19 cellular contexts compared by ENCODE assay signal in the genomic region with DNA sequence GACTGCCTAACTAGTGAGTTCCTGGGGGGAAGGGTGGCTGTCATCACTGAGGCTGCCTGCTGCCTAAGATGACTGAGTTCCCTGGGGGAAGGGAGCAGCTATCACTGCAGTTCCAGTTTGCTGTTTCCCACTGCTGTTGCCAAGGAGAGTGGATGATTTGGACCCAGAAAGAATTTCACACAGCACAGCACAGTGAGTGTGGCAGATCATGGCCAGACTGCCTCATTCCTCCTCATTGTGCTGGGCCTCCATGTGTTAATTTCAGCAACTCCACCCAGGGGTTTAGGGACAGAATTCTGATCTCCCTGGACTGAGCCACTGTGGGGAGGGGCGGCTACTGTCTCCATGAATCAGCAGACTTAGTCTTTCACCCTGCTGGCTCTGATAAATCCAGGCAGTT.
DNase-seq lines count a peak whose midpoint lies in the region; FAIRE-seq and TF ChIP-seq lines count a peak whose summit lies in the region.
"Had no signal": no experiment of that assay in that cellular context is flagged by ENCODE, and none has a peak within 500 bp of the region (broad histone marks: within the 10 kb centered on the region; RNA-seq: fewer than 3 reads in every experiment).

No MANE protein-coding gene starts in this region.

- H3K27ac ChIP-seq in brain microvascular endothelial cell (no peak overlapping the region), right atrium auricular region (no peak overlapping the region)

- no peak overlapping the region for H3K4me3 Mint-ChIP-seq in glutamatergic neuron (ENCODE audit: unreplicated experiment)
- H3K4me3 Mint-ChIP-seq: CD14-positive monocyte, GM23338 had no signal

- no peaks in the 10 kb centered on the region for H3K27me3 Mint-ChIP-seq in glutamatergic neuron (ENCODE audit: unreplicated experiment)

- H3K4me3 ChIP-seq in brain microvascular endothelial cell (ENCODE audit: low read depth, low read length) (no peak overlapping the region), right atrium auricular region (no peak overlapping the region)
- H3K4me3 ChIP-seq: GM23338 had no signal

- H3K36me3 ChIP-seq in brain microvascular endothelial cell (replicated peaks) (no peaks in the 10 kb centered on the region), right atrium auricular region (no peaks in the 10 kb centered on the region)

- no peak overlapping the region for H3K27ac Mint-ChIP-seq in glutamatergic neuron (ENCODE audit: unreplicated experiment)
- H3K27ac Mint-ChIP-seq: CD14-positive monocyte, GM23338 had no signal

- no peaks in the 10 kb centered on the region for H3K27me3 ChIP-seq in brain microvascular endothelial cell (replicated peaks)
- H3K27me3 ChIP-seq in right atrium auricular region = no peaks in the 10 kb centered on the region

- no peaks in the 10 kb centered on the region for H3K4me1 Mint-ChIP-seq in glutamatergic neuron (ENCODE audit: low read depth, unreplicated experiment)
- H3K4me1 Mint-ChIP-seq: CD14-positive monocyte, GM23338 had no signal

- peaks cover 1% of the 10 kb centered on the region for H3K9me3 Mint-ChIP-seq in glutamatergic neuron (ENCODE audit: unreplicated experiment)

- no peak for FAIRE-seq in frontal cortex (lab: Jason Lieb, UNC)
- FAIRE-seq: RCC 7860 had no signal

- H3K9me3 ChIP-seq in right atrium auricular region = no peaks in the 10 kb centered on the region

- in situ Hi-C loops in brain microvascular endothelial cell (cut with HindIII; ENCODE audit: low pct_ligation_motif_present, low sequenced_read_pairs) = no loop called here

- no peak for TF ChIP-seq CTCF in brain microvascular endothelial cell (IDR thresholded peaks at IDR 0.05; ENCODE audit: low read depth, low read length, missing control alignments)
- no peak for TF ChIP-seq CTCF in glutamatergic neuron (IDR thresholded peaks at IDR 0.05; ENCODE audit: partially characterized antibody, unreplicated experiment)
- no peak for TF ChIP-seq CTCF in right atrium auricular region (IDR thresholded peaks at IDR 0.05)

- peak; percentile 66 for DNase-seq in OCI-M1 (lab: John Stamatoyannopoulos, UW)
- DNase-seq in brain microvascular endothelial cell = peak; percentile 0
- DNase-seq in glutamatergic neuron = peak; percentile 7
- DNase-seq in renal cortical epithelial cell (ENCODE audit: low read depth) = peak; percentile 9
- DNase-seq in T-helper 9 cell = no peak
- DNase-seq in frontal cortex (ENCODE audit: low spot score in 2 of 2) = no peak
- no peak for DNase-seq in activated T-cell treated with anti-CD3 and anti-CD28 coated beads, Interleukin-2, amount 50 U/mL, for 48 hours
- no peak for DNase-seq in right atrium auricular region (ENCODE audit: low spot score)
- DNase-seq: ACHN; DMS79 treated with DMSO at 0.1 percent for 48 hours; HCEC 1CT; NCI-H1105; NCI-H2081; NCI-H2171 treated with DMSO at 0.1 percent for 48 hours; NCI-H446; NK-92 treated with Interleukin-12 subunit alpha and Interleukin-12 subunit beta, amount 100 ng/mL, for 24 hours had no signal

- H3K4me1 ChIP-seq in right atrium auricular region = no peaks in the 10 kb centered on the region

- no peaks in the 10 kb centered on the region for H3K36me3 Mint-ChIP-seq in glutamatergic neuron (ENCODE audit: unreplicated experiment)
- H3K36me3 Mint-ChIP-seq: CD14-positive monocyte had no signal

Comparison
In these comparisons a context has a peak if more than half of its experiments do, and no peak if none do; other contexts are left out.
1. DNase-seq: peak in OCI-M1 (single experiment), brain microvascular endothelial cell (single experiment), glutamatergic neuron (single experiment) and renal cortical epithelial cell (single experiment); none in T-helper 9 cell (single experiment), frontal cortex (0 of 2), activated T-cell treated with anti-CD3 and anti-CD28 coated beads, Interleukin-2, amount 50 U/mL, for 48 hours (0 of 2) and right atrium auricular region (single experiment).